Comparison of ENCODE assay signal across 1 cellular context in genomic region chr22:40818192-40818746, GRCh38.
TF ChIP-seq lines count a peak whose summit lies in the region.

No MANE protein-coding gene starts in this region.

TF ChIP-seq in IMR-90, 13 proteins besides CTCF, POLR2A, EP300 and RAD21:
- TF ChIP-seq RCOR1 (IDR thresholded peaks at IDR 0.05; ENCODE audit: insufficient replicate concordance, low read length) (no peak), CHD1 (IDR thresholded peaks at IDR 0.05; ENCODE audit: low read depth, low read length) (no peak), CEBPB (IDR thresholded peaks at IDR 0.05; ENCODE audit: low read depth, low read length) (no peak), USF2 (IDR thresholded peaks at IDR 0.05; ENCODE audit: low read depth, low read length) (no peak), RFX5 (IDR thresholded peaks at IDR 0.05; ENCODE audit: low read depth, low read length) (no peak), ELK1 (IDR thresholded peaks at IDR 0.05; ENCODE audit: borderline replicate concordance, low read depth, low read length) (no peak), MAZ (IDR thresholded peaks at IDR 0.05; ENCODE audit: borderline replicate concordance, low read depth, low read length) (no peak), MAFK (IDR thresholded peaks at IDR 0.05; ENCODE audit: low read depth, low read length) (no peak), MXI1 (IDR thresholded peaks at IDR 0.05; ENCODE audit: borderline replicate concordance, low read depth, low read length) (no peak), FOS (IDR thresholded peaks at IDR 0.05; ENCODE audit: low read depth, low read length) (no peak), SMC3 (IDR thresholded peaks at IDR 0.05; ENCODE audit: low read depth, low read length) (no peak), BHLHE40 (IDR thresholded peaks at IDR 0.05; ENCODE audit: low read depth, low read length) (no peak), NFE2L2 (IDR thresholded peaks at IDR 0.05; ENCODE audit: low read depth, low read length) (no peak)
